Comparison of ENCODE assay signal across 16 cellular contexts in the genomic region with DNA sequence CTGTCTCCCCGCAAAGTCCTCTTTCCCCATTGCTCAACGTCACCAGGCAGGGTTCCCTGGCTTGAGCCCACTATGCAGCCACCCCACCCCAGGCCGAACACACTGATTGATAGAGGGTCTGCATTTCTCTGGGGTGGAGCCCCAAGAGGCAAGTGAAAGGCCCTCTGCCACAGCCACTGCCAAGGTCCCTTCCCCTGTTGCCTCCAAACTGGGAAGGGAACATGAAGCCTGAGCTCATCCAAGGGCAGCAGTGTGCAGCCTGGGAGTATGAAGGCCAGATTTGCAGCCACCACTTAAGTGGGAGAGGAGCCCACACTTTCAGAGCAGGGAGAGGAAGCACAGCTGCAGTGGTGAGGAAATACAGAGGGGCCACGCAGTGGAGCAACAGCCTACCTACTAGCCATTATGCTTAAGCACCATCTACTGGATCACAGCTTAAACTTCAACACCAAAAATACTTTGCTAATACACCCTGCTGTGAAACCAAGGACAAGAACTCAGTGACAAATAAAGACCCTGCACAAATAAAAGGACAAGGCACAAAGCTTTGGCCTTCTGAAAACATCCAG. TPM values are rescaled to one million over a fixed set of nuclear protein-coding genes. Genes with fewer than 3 reads are reported as not detected.
DNase-seq lines count a peak whose midpoint lies in the region; ATAC-seq and TF ChIP-seq lines count a peak whose summit lies in the region.
"Had no signal": no experiment of that assay in that cellular context is flagged by ENCODE, and none has a peak within 500 bp of the region (broad histone marks: within the 10 kb centered on the region; RNA-seq: fewer than 3 reads in every experiment).

No MANE protein-coding gene starts in this region.

- peaks cover 11% of the 10 kb centered on the region for H3K4me1 Mint-ChIP-seq in chondrocyte (ENCODE audit: low read depth)
- no peaks in the 10 kb centered on the region for H3K4me1 Mint-ChIP-seq in Calu3 (ENCODE audit: low read depth, unreplicated experiment)

- BruUV-seq in Calu3 (replicated peaks; lab: Mats Ljungman, UMichigan): no TSS peak

- no peak overlapping the region for H3K4me3 ChIP-seq in mucosa of descending colon
- H3K4me3 ChIP-seq: prostate gland had no signal

- no peaks in the 10 kb centered on the region for H3K36me3 ChIP-seq in mucosa of descending colon (ENCODE audit: low read depth)
- H3K36me3 ChIP-seq: prostate gland had no signal

- no peaks in the 10 kb centered on the region for H3K4me1 ChIP-seq in mucosa of descending colon (ENCODE audit: low read depth)
- H3K4me1 ChIP-seq: prostate gland had no signal

- H3K27ac Mint-ChIP-seq in chondrocyte (ENCODE audit: unreplicated experiment) (no peak overlapping the region), Calu3 (ENCODE audit: unreplicated experiment) (no peak overlapping the region)
- H3K27ac Mint-ChIP-seq: activated T-cell treated with anti-CD3 and anti-CD28 coated beads, Interleukin-2, amount 50 U/mL, for 72 hours had no signal

- peak; percentile 16 for ATAC-seq in mucosa of descending colon
- ATAC-seq: activated T-cell treated with anti-CD3 and anti-CD28 coated beads, Interleukin-2, amount 50 U/mL, for 72 hours; stimulated activated effector memory CD8-positive, alpha-beta T cell treated with anti-CD3 and anti-CD28 coated beads, Interleukin-12 subunit alpha, Interleukin-12 subunit beta, amount 100 ng/mL, for 72 hours had no signal

- H3K36me3 Mint-ChIP-seq in chondrocyte (ENCODE audit: low read depth): no peaks in the 10 kb centered on the region
- H3K36me3 Mint-ChIP-seq in Calu3 (ENCODE audit: insufficient read depth, unreplicated experiment): no peaks in the 10 kb centered on the region
- H3K36me3 Mint-ChIP-seq: stimulated activated effector memory CD8-positive, alpha-beta T cell treated with anti-CD3 and anti-CD28 coated beads, Interleukin-12 subunit alpha, Interleukin-12 subunit beta, amount 100 ng/mL, for 72 hours had no signal

- H3K27me3 Mint-ChIP-seq in chondrocyte (ENCODE audit: low read depth): no peaks in the 10 kb centered on the region
- no peaks in the 10 kb centered on the region for H3K27me3 Mint-ChIP-seq in Calu3 (ENCODE audit: unreplicated experiment)

- H3K4me3 Mint-ChIP-seq in chondrocyte (ENCODE audit: unreplicated experiment): no peak overlapping the region
- H3K4me3 Mint-ChIP-seq in Calu3 (ENCODE audit: low read depth, unreplicated experiment): no peak overlapping the region
- H3K4me3 Mint-ChIP-seq: activated T-cell treated with anti-CD3 and anti-CD28 coated beads, Interleukin-2, amount 50 U/mL, for 72 hours; stimulated activated effector memory CD8-positive, alpha-beta T cell treated with anti-CD3 and anti-CD28 coated beads, Interleukin-12 subunit alpha, Interleukin-12 subunit beta, amount 100 ng/mL, for 72 hours had no signal

- peak; percentile 83 for DNase-seq in GF-D8 (lab: John Stamatoyannopoulos, UW)
- peak; percentile 30 for DNase-seq in NAMALWA (ENCODE audit: low spot score)
- DNase-seq in chondrocyte (ENCODE audit: low spot score): no peak
- no peak for DNase-seq in mucosa of descending colon
- DNase-seq in DMS79 treated with DMSO at 0.1 percent for 48 hours (lab: John Stamatoyannopoulos, UW): no peak
- DNase-seq in activated T-cell treated with anti-CD3 and anti-CD28 coated beads, Interleukin-2, amount 50 U/mL, for 48 hours: no peak
- no peak for DNase-seq in Calu3
- DNase-seq in T-helper 9 cell: no peak
- DNase-seq: activated CD4-positive, alpha-beta T cell treated with anti-CD3 and anti-CD28 coated beads for 48 hours; activated T-cell treated with anti-CD3 and anti-CD28 coated beads, Interleukin-2, amount 50 U/mL, for 72 hours; midbrain; NCI-H1105 treated with DMSO at 0.1 percent for 48 hours; NCI-H524 treated with DMSO at 0.1 percent for 48 hours; stimulated activated CD4-positive, alpha-beta T cell treated with anti-CD3 and anti-CD28 coated beads, Interleukin-1b, Interleukin-23, amount 100 ng/mL, for 48 hours had no signal

- no peaks in the 10 kb centered on the region for H3K9me3 ChIP-seq in mucosa of descending colon
- H3K9me3 ChIP-seq: prostate gland had no signal

- H3K9me3 Mint-ChIP-seq in chondrocyte (ENCODE audit: low read depth) (no peaks in the 10 kb centered on the region), Calu3 (ENCODE audit: low read depth, unreplicated experiment) (no peaks in the 10 kb centered on the region)
- H3K9me3 Mint-ChIP-seq: activated T-cell treated with anti-CD3 and anti-CD28 coated beads, Interleukin-2, amount 50 U/mL, for 72 hours; stimulated activated effector memory CD8-positive, alpha-beta T cell treated with anti-CD3 and anti-CD28 coated beads, Interleukin-12 subunit alpha, Interleukin-12 subunit beta, amount 100 ng/mL, for 72 hours had no signal

- TF ChIP-seq CTCF in chondrocyte (IDR thresholded peaks at IDR 0.05) (peak; percentile 27), mucosa of descending colon (IDR thresholded peaks at IDR 0.05) (no peak), Calu3 (IDR thresholded peaks at IDR 0.05; ENCODE audit: unreplicated experiment) (no peak)

- intact Hi-C loops in mucosa of descending colon (cut with DNase I, micrococcal nuclease) (no loop called here), Calu3 (cut with micrococcal nuclease; ENCODE audit: unreplicated experiment) (no loop called here)

- CTCF ChIA-PET in Calu3 (lab: Charles Lee): no interaction called here

RNA-seq across cellular contexts. Expression of gene UBL3, which starts 48.6 kb away (rescaled TPM):
- total RNA-seq in chondrocyte (21.3 to 41.8 TPM (median 23.5 TPM) in 3 replicates), mucosa of descending colon (10 to 100 TPM; 40.4 to 58.1 (median 43.6) TPM), Calu3 (2022) (13.8 and 15.9 TPM in 2 replicates)

Comparison
In these comparisons a context has a peak if more than half of its experiments do, and no peak if none do; other contexts are left out.
1. DNase-seq: peak in GF-D8 (single experiment) and NAMALWA (single experiment); none in chondrocyte (single experiment), mucosa of descending colon (0 of 3), DMS79 treated with DMSO at 0.1 percent for 48 hours (single experiment), activated T-cell treated with anti-CD3 and anti-CD28 coated beads, Interleukin-2, amount 50 U/mL, for 48 hours (0 of 2), Calu3 (single experiment) and T-helper 9 cell (single experiment).